Comparison of ENCODE assay signal across 1 cellular context in the genomic region with DNA sequence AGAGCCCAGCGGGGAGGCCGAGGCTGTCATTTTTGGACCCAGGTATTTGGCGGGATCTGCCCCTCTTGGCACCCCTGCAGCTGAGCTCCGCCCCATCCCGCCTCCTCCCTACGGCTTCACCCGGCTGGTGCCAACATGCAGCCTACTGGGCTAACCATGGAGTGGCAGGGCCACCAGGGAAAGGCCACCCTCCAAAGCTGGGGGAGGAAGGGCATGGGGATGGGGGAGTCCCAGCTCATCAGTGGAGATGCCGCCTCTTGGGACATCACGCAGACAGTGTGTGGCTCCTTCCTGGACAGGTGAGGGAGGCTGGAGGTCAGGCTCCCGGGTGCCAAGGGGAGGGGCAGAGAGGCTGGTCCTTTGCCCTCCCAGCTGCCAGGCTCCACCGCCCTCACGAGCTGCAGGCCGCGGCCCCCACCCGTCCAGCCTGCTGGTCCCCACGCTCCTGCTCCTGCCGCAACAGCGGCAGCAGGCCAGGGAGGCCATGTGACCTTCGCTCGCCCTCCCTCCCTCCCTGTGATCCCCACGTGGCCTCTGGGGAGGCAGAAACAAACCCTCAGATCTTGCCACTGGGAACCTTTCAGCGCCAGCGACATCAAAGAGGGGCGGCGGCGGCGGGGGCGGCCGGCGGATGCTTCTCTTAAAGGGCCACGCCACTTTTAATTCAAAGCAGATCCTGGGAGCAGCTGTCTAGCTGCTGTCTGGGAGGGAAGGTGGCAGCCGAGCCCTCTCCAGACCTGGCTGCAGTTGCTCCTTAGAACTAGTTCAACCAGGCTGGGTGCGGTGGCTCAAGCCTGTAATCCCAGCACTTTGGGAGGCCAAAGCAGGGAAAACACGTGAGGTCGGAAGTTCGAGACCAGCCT.
TF ChIP-seq lines count a peak whose summit lies in the region.

No MANE protein-coding gene starts in this region.

TF ChIP-seq in HepG2, 621 proteins besides CTCF, POLR2A, EP300 and RAD21 (continued from another document and continues in another):
- TF ChIP-seq, protein P1, sequence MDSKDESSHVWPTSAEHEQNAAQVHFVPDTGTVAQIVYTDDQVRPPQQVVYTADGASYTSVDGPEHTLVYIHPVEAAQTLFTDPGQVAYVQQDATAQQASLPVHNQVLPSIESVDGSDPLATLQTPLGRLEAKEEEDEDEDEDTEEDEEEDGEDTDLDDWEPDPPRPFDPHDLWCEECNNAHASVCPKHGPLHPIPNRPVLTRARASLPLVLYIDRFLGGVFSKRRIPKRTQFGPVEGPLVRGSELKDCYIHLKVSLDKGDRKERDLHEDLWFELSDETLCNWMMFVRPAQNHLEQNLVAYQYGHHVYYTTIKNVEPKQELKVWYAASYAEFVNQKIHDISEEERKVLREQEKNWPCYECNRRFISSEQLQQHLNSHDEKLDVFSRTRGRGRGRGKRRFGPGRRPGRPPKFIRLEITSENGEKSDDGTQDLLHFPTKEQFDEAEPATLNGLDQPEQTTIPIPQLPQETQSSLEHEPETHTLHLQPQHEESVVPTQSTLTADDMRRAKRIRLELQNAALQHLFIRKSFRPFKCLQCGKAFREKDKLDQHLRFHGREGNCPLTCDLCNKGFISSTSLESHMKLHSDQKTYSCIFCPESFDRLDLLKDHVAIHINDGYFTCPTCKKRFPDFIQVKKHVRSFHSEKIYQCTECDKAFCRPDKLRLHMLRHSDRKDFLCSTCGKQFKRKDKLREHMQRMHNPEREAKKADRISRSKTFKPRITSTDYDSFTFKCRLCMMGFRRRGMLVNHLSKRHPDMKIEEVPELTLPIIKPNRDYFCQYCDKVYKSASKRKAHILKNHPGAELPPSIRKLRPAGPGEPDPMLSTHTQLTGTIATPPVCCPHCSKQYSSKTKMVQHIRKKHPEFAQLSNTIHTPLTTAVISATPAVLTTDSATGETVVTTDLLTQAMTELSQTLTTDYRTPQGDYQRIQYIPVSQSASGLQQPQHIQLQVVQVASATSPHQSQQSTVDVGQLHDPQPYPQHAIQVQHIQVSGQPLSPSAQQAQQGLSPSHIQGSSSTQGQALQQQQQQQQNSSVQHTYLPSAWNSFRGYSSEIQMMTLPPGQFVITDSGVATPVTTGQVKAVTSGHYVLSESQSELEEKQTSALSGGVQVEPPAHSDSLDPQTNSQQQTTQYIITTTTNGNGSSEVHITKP (CRISPR knock-in tag; IDR thresholded peaks at IDR 0.05; ENCODE audit: low read depth) = peak; percentile 85; the same call in 1 of the 2 replicates
- TF ChIP-seq MTA3 (CRISPR knock-in tag; IDR thresholded peaks at IDR 0.05) = no peak
- TF ChIP-seq, protein P2, sequence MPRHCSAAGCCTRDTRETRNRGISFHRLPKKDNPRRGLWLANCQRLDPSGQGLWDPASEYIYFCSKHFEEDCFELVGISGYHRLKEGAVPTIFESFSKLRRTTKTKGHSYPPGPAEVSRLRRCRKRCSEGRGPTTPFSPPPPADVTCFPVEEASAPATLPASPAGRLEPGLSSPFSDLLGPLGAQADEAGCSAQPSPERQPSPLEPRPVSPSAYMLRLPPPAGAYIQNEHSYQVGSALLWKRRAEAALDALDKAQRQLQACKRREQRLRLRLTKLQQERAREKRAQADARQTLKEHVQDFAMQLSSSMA (CRISPR knock-in tag; IDR thresholded peaks at IDR 0.05) = peak; percentile 57
- peak; percentile 79 for TF ChIP-seq ZMYM4 (CRISPR knock-in tag; IDR thresholded peaks at IDR 0.05)
- TF ChIP-seq ZBTB38 (CRISPR knock-in tag; IDR thresholded peaks at IDR 0.05) = peak; percentile 98
- no peak for TF ChIP-seq PCBP1 (IDR thresholded peaks at IDR 0.05; ENCODE audit: borderline replicate concordance, low read depth, low read length)
- TF ChIP-seq SUZ12 (IDR thresholded peaks at IDR 0.05; ENCODE audit: low read depth, low read length) = no peak
- TF ChIP-seq ZNF619 (CRISPR knock-in tag; IDR thresholded peaks at IDR 0.05) = no peak
- no peak for TF ChIP-seq NFE2 (CRISPR knock-in tag; IDR thresholded peaks at IDR 0.05)
- peak; percentile 89 for TF ChIP-seq ZNF749 (CRISPR knock-in tag; IDR thresholded peaks at IDR 0.05; ENCODE audit: borderline replicate concordance)
- TF ChIP-seq SNAI1 (CRISPR knock-in tag; IDR thresholded peaks at IDR 0.05; ENCODE audit: borderline replicate concordance) = no peak
- TF ChIP-seq, protein P3, sequence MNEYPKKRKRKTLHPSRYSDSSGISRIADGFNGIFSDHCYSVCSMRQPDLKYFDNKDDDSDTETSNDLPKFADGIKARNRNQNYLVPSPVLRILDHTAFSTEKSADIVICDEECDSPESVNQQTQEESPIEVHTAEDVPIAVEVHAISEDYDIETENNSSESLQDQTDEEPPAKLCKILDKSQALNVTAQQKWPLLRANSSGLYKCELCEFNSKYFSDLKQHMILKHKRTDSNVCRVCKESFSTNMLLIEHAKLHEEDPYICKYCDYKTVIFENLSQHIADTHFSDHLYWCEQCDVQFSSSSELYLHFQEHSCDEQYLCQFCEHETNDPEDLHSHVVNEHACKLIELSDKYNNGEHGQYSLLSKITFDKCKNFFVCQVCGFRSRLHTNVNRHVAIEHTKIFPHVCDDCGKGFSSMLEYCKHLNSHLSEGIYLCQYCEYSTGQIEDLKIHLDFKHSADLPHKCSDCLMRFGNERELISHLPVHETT (CRISPR knock-in tag; conservative IDR thresholded peaks at IDR 0.05) = peak; percentile 80; the same call in 1 of the 2 replicates
- 0 out of 2 replicates have a peak, but pooled peaks have one; percentile 69 for TF ChIP-seq ZNF570 (CRISPR knock-in tag; IDR thresholded peaks at IDR 0.05; ENCODE audit: borderline replicate concordance)
- peak; percentile 93 for TF ChIP-seq RXRB (CRISPR knock-in tag; IDR thresholded peaks at IDR 0.05; ENCODE audit: borderline replicate concordance)
- TF ChIP-seq ZNF558 (CRISPR knock-in tag; IDR thresholded peaks at IDR 0.05; ENCODE audit: borderline replicate concordance) = peak; percentile 93
- TF ChIP-seq, protein P4, sequence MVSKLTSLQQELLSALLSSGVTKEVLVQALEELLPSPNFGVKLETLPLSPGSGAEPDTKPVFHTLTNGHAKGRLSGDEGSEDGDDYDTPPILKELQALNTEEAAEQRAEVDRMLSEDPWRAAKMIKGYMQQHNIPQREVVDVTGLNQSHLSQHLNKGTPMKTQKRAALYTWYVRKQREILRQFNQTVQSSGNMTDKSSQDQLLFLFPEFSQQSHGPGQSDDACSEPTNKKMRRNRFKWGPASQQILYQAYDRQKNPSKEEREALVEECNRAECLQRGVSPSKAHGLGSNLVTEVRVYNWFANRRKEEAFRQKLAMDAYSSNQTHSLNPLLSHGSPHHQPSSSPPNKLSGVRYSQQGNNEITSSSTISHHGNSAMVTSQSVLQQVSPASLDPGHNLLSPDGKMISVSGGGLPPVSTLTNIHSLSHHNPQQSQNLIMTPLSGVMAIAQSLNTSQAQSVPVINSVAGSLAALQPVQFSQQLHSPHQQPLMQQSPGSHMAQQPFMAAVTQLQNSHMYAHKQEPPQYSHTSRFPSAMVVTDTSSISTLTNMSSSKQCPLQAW (CRISPR knock-in tag; IDR thresholded peaks at IDR 0.05) = peak; percentile 83
- peak; percentile 100 for TF ChIP-seq ARNTL (CRISPR knock-in tag; IDR thresholded peaks at IDR 0.05)
- TF ChIP-seq, protein P5, sequence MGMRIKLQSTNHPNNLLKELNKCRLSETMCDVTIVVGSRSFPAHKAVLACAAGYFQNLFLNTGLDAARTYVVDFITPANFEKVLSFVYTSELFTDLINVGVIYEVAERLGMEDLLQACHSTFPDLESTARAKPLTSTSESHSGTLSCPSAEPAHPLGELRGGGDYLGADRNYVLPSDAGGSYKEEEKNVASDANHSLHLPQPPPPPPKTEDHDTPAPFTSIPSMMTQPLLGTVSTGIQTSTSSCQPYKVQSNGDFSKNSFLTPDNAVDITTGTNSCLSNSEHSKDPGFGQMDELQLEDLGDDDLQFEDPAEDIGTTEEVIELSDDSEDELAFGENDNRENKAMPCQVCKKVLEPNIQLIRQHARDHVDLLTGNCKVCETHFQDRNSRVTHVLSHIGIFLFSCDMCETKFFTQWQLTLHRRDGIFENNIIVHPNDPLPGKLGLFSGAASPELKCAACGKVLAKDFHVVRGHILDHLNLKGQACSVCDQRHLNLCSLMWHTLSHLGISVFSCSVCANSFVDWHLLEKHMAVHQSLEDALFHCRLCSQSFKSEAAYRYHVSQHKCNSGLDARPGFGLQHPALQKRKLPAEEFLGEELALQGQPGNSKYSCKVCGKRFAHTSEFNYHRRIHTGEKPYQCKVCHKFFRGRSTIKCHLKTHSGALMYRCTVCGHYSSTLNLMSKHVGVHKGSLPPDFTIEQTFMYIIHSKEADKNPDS (CRISPR knock-in tag; IDR thresholded peaks at IDR 0.05) = 0 out of 2 replicates have a peak, but pooled peaks have one; percentile 9
- TF ChIP-seq, protein P6, sequence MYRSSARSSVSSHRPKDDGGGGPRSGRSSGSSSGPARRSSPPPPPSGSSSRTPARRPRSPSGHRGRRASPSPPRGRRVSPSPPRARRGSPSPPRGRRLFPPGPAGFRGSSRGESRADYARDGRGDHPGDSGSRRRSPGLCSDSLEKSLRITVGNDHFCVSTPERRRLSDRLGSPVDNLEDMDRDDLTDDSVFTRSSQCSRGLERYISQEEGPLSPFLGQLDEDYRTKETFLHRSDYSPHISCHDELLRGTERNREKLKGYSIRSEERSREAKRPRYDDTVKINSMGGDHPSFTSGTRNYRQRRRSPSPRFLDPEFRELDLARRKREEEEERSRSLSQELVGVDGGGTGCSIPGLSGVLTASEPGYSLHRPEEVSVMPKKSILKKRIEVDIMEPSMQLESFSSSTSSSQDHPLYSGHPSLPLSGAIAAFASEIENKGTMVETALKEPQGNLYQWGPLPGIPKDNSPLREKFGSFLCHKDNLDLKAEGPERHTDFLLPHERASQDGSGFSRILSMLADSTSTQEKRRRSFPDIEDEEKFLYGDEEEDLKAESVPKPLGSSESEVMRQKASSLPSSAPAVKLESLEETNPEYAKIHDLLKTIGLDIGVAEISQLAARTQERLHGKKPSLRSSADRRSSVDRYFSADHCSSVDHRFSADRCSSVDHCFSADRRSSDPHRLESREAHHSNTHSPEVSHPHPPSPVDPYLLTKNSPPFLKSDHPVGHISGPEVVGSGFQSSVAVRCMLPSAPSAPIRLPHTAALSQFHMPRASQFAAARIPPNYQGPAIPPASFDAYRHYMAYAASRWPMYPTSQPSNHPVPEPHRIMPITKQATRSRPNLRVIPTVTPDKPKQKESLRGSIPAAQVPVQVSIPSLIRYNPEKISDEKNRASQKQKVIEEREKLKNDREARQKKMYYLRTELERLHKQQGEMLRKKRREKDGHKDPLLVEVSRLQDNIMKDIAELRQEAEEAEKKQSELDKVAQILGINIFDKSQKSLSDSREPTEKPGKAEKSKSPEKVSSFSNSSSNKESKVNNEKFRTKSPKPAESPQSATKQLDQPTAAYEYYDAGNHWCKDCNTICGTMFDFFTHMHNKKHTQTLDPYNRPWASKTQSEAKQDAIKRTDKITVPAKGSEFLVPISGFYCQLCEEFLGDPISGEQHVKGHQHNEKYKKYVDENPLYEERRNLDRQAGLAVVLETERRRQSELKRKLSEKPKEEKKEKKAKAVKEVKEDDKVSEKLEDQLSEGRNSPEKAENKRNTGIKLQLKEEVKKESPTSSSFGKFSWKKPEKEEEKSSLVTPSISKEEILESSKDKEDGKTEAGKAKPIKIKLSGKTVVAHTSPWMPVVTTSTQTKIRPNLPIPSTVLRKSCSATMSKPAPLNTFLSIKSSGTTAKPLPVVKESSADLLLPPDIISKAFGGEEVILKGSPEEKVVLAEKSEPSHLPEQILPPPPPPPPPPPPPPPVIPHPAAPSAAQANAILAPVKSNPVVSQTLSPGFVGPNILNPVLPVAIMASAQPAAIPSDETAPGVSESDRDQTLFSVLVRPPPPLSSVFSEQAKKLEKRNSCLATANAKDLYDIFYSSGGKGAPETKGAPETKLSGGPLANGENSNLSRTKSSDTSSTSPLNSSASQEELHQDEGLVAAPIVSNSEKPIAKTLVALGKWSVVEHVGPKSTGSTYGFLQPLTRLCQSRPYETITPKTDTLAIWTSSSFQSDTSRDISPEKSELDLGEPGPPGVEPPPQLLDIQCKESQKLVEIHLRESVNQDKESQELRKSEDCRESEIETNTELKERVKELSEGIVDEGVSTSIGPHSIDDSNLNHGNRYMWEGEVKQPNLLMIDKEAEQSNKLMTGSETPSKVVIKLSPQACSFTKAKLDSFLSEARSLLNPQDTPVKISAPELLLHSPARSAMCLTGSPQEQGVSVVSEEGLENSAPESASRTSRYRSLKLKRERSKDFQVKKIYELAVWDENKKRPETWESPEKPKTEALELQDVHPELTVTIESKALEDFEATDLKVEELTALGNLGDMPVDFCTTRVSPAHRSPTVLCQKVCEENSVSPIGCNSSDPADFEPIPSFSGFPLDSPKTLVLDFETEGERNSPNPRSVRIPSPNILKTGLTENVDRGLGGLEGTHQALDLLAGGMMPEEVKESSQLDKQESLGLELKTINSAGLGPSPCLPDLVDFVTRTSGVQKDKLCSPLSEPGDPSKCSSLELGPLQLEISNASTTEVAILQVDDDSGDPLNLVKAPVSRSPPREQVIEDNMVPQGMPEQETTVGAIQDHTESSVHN (CRISPR knock-in tag; IDR thresholded peaks at IDR 0.05) = peak; percentile 92; the same call in 1 of the 2 replicates
- peak; percentile 72 for TF ChIP-seq FOSL2 (CRISPR knock-in tag; IDR thresholded peaks at IDR 0.05)
- TF ChIP-seq NCOR1 (IDR thresholded peaks at IDR 0.05; ENCODE audit: borderline replicate concordance, low read length) = peak; percentile 79; the same call in 1 of the 2 replicates
- TF ChIP-seq MED8 (CRISPR knock-in tag; IDR thresholded peaks at IDR 0.05; ENCODE audit: insufficient replicate concordance) = peak; percentile 98
- TF ChIP-seq, protein P7, sequence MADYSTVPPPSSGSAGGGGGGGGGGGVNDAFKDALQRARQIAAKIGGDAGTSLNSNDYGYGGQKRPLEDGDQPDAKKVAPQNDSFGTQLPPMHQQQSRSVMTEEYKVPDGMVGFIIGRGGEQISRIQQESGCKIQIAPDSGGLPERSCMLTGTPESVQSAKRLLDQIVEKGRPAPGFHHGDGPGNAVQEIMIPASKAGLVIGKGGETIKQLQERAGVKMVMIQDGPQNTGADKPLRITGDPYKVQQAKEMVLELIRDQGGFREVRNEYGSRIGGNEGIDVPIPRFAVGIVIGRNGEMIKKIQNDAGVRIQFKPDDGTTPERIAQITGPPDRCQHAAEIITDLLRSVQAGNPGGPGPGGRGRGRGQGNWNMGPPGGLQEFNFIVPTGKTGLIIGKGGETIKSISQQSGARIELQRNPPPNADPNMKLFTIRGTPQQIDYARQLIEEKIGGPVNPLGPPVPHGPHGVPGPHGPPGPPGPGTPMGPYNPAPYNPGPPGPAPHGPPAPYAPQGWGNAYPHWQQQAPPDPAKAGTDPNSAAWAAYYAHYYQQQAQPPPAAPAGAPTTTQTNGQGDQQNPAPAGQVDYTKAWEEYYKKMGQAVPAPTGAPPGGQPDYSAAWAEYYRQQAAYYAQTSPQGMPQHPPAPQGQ (CRISPR knock-in tag; IDR thresholded peaks at IDR 0.05; ENCODE audit: borderline replicate concordance) = 0 out of 2 replicates have a peak, but pooled peaks have one; percentile 94
- TF ChIP-seq ZFP36 (IDR thresholded peaks at IDR 0.05; ENCODE audit: borderline replicate concordance, low read depth, low read length, partially characterized antibody) = no peak
- peak; percentile 54; the same call in 1 of the 2 replicates for TF ChIP-seq SATB2 (CRISPR knock-in tag; IDR thresholded peaks at IDR 0.05)
- TF ChIP-seq, protein P8, sequence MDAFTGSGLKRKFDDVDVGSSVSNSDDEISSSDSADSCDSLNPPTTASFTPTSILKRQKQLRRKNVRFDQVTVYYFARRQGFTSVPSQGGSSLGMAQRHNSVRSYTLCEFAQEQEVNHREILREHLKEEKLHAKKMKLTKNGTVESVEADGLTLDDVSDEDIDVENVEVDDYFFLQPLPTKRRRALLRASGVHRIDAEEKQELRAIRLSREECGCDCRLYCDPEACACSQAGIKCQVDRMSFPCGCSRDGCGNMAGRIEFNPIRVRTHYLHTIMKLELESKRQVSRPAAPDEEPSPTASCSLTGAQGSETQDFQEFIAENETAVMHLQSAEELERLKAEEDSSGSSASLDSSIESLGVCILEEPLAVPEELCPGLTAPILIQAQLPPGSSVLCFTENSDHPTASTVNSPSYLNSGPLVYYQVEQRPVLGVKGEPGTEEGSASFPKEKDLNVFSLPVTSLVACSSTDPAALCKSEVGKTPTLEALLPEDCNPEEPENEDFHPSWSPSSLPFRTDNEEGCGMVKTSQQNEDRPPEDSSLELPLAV (CRISPR knock-in tag; conservative IDR thresholded peaks at IDR 0.05; ENCODE audit: low read depth) = no peak
